ENCODE assay signal across 24 cellular contexts in the genomic region with DNA sequence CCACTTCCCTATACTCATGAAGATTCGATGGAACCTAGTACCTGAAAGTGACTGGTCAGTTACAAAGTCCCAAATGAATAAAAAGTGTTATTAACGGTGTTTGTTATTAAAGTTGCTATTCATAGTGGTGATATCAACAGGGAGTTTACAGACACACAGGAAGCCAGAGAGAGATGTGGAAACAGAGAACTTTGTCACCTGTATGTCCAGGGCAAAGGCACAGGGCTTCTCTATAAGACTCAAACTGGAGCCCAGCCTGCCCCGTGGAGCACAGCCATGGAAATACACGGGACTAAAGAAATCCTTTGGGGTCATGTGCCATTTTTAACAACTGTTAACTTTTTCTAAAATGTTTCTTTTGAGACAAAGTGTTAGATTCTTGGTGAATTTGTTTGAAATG.
"Had no signal": no experiment of that assay in that cellular context is flagged by ENCODE, and none has a peak within 500 bp of the region (broad histone marks: within the 10 kb centered on the region; RNA-seq: fewer than 3 reads in every experiment).

No MANE protein-coding gene starts in this region.

- FAIRE-seq: kidney, TTC549 had no signal

- ATAC-seq: activated naive CD4-positive, alpha-beta T cell treated with anti-CD3 and anti-CD28 coated beads, Interleukin-2, amount 50 U/mL, for 72 hours; naive thymus-derived CD4-positive, alpha-beta T cell; pancreas had no signal

- DNase-seq: activated B cell treated with CpG ODN at 0.5 μM for 24 hours; activated CD4-positive, alpha-beta memory T cell treated with anti-CD3 and anti-CD28 coated beads for 36 hours; activated CD4-positive, alpha-beta T cell treated with anti-CD3 and anti-CD28 coated beads for 4 hours; activated gamma-delta T cell treated with Interleukin-2 at 50 U/mL for 16 hours; activated T-cell treated with anti-CD3 and anti-CD28 coated beads for 4 hours; amniotic stem cell; caudate nucleus; dorsolateral prefrontal cortex; foreskin fibroblast; glutamatergic neuron; kidney; mesendoderm; naive thymus-derived CD4-positive, alpha-beta T cell; pancreas; stimulated activated CD4-positive, alpha-beta T cell treated with anti-CD3 and anti-CD28 coated beads, Interleukin-12 subunit alpha, Interleukin-12 subunit beta, amount 100 ng/mL, for 4 hours; stimulated activated CD4-positive, alpha-beta T cell treated with anti-CD3 and anti-CD28 coated beads, Interleukin-1b, Interleukin-23, amount 100 ng/mL, for 48 hours; stimulated activated CD8-positive, alpha-beta memory T cell treated with anti-CD3 and anti-CD28 coated beads, Interleukin-4, amount 100 ng/mL, for 48 hours; stimulated activated naive CD4-positive, alpha-beta T cell treated with Interleukin-2 at 50 U/mL for 16 hours; thyroid gland had no signal

- H3K4me1 ChIP-seq: pancreas, thyroid gland had no signal

- H3K4me3 Mint-ChIP-seq: activated B cell treated with CpG ODN at 0.5 μM for 24 hours; activated CD4-positive, alpha-beta memory T cell treated with anti-CD3 and anti-CD28 coated beads for 36 hours; activated T-helper 1 cell treated with anti-CD3 and anti-CD28 coated beads, Interleukin-12 subunit alpha, Interleukin-12 subunit beta, Interleukin-2, Interleukin-4 antibody, amounts not matched to agents 30 ng/mL and 10 ng/mL and 1 ng/mL, durations not matched to agents 14 hours and 24 hours and 36 hours; naive thymus-derived CD4-positive, alpha-beta T cell; T-helper 2 cell treated with Interferon-gamma antibody and Interleukin-4, amounts not matched to agents 5 μg/mL and 100 μg/mL, for 36 hours had no signal

- H3K9me3 ChIP-seq: pancreas, thyroid gland, vagina had no signal

- H3K27ac Mint-ChIP-seq: activated B cell treated with CpG ODN at 0.5 μM for 24 hours; activated CD4-positive, alpha-beta memory T cell treated with anti-CD3 and anti-CD28 coated beads for 36 hours; activated naive CD4-positive, alpha-beta T cell treated with anti-CD3 and anti-CD28 coated beads, Interleukin-2, amount 50 U/mL, for 72 hours; activated T-helper 1 cell treated with anti-CD3 and anti-CD28 coated beads, Interleukin-12 subunit alpha, Interleukin-12 subunit beta, Interleukin-2, Interleukin-4 antibody, amounts not matched to agents 30 ng/mL and 10 ng/mL and 1 ng/mL, durations not matched to agents 14 hours and 24 hours and 36 hours; T-helper 2 cell treated with Interferon-gamma antibody and Interleukin-4, amounts not matched to agents 5 μg/mL and 100 μg/mL, for 36 hours had no signal

- H3K9me3 Mint-ChIP-seq: activated CD4-positive, alpha-beta memory T cell treated with anti-CD3 and anti-CD28 coated beads for 36 hours had no signal

- H3K27me3 Mint-ChIP-seq: activated B cell treated with CpG ODN at 0.5 μM for 24 hours; activated CD4-positive, alpha-beta memory T cell treated with anti-CD3 and anti-CD28 coated beads for 36 hours; naive thymus-derived CD4-positive, alpha-beta T cell had no signal

- H3K27me3 ChIP-seq: dorsolateral prefrontal cortex, pancreas, thyroid gland, vagina had no signal

- H3K36me3 ChIP-seq: pancreas, thyroid gland, vagina had no signal

- H3K4me3 ChIP-seq: dorsolateral prefrontal cortex, pancreas, thyroid gland, vagina had no signal

- H3K27ac ChIP-seq: pancreas, thyroid gland, vagina had no signal
